1 cellular context compared by ENCODE assay signal in genomic region chr5:171342362-171343111, GRCh38.
TF ChIP-seq lines count a peak whose summit lies in the region.

No MANE protein-coding gene starts in this region.

TF ChIP-seq in HCT116, 20 proteins besides CTCF, POLR2A, EP300 and RAD21 (continued from another document):
- no peak for TF ChIP-seq ZBTB33 (IDR thresholded peaks at IDR 0.05; ENCODE audit: extremely low read depth, insufficient replicate concordance, low read length)
